Comparison of ENCODE assay signal across 8 cellular contexts in genomic region chr3:98343647-98344507, GRCh38. TPM values are rescaled to one million over a fixed set of nuclear protein-coding genes. Genes with fewer than 3 reads are reported as not detected.
A peak's percentile ranks its signal among the peaks of the same experiment; 100 is the strongest.
DNase-seq lines count a peak whose midpoint lies in the region; ATAC-seq and TF ChIP-seq lines count a peak whose summit lies in the region.

No MANE protein-coding gene starts in this region.

- H3K4me1 ChIP-seq in esophagus squamous epithelium (no peaks in the 10 kb centered on the region), smooth muscle cell (ENCODE audit: low read depth) (no peaks in the 10 kb centered on the region)

- H3F3A ChIP-seq in smooth muscle cell (ENCODE audit: low read depth), result no peaks in the 10 kb centered on the region

- H3K27ac ChIP-seq in esophagus squamous epithelium, result no peak overlapping the region
- H3K27ac ChIP-seq in smooth muscle cell (ENCODE audit: low read depth), result no peak overlapping the region

- 67% methylated on average over 13 of the region's 13 CpGs for WGBS in esophagus squamous epithelium, 2 donors
- WGBS in smooth muscle cell (ENCODE audit: low lambda C conversion rate), result 59% methylated on average over 13 of the region's 13 CpGs

- DNase-seq in NOMO-1 treated with DMSO at 0.1 percent for 48 hours (lab: John Stamatoyannopoulos, UW; ENCODE audit: unreplicated experiment) (peak; percentile 26), NOMO-1 treated with dmso at 0.1 percent for 144 hours (lab: John Stamatoyannopoulos, UW; ENCODE audit: unreplicated experiment) (no peak), HUDEP-2 (lab: John Stamatoyannopoulos, UW; ENCODE audit: unreplicated experiment in 76 of 76) (peak in 42 of 76 experiments; percentile 3 to 72 (median 31)), SK-N-DZ (ENCODE audit: low spot score) (peak; percentile 44), esophagus squamous epithelium (lab: John Stamatoyannopoulos, UW) (no peak), smooth muscle cell (lab: John Stamatoyannopoulos, UW; ENCODE audit: unreplicated experiment) (no peak)
- no peak for DNase-seq in stimulated activated naive CD4-positive, alpha-beta T cell treated with Interleukin-2 at 50 U/mL for 16 hours (lab: John Stamatoyannopoulos, UW)

- no peaks in the 10 kb centered on the region for H4K20me1 ChIP-seq in smooth muscle cell (ENCODE audit: low read depth)

- no peak overlapping the region for H3K4me3 ChIP-seq in esophagus squamous epithelium
- no peak overlapping the region for H3K4me3 ChIP-seq in smooth muscle cell

- H3K9ac ChIP-seq in smooth muscle cell (ENCODE audit: low read depth), result no peak overlapping the region

- H3K9me3 ChIP-seq in esophagus squamous epithelium (no peaks in the 10 kb centered on the region), smooth muscle cell (replicated peaks; ENCODE audit: low read depth) (no peaks in the 10 kb centered on the region)

- no peak for TF ChIP-seq POLR2A in esophagus squamous epithelium (IDR thresholded peaks at IDR 0.05)

- no peak overlapping the region for H2AFZ ChIP-seq in smooth muscle cell (ENCODE audit: low read depth)

- H3K36me3 ChIP-seq in esophagus squamous epithelium (no peaks in the 10 kb centered on the region), smooth muscle cell (ENCODE audit: low read depth) (no peaks in the 10 kb centered on the region)

- intact Hi-C loops in esophagus squamous epithelium (cut with DNase I), result no loop called here

- H3K79me2 ChIP-seq in smooth muscle cell (ENCODE audit: low read depth), result no peaks in the 10 kb centered on the region

- H3K27me3 ChIP-seq in esophagus squamous epithelium (no peaks in the 10 kb centered on the region), smooth muscle cell (ENCODE audit: low read depth) (no peaks in the 10 kb centered on the region)

- TF ChIP-seq CTCF in esophagus squamous epithelium (IDR thresholded peaks at IDR 0.05) (peak in 4 of 6 experiments; percentile 23 to 58 (median 44)), smooth muscle cell (IDR thresholded peaks at IDR 0.05; ENCODE audit: borderline replicate concordance, insufficient read depth, poor library complexity, severe bottlenecking) (peak; percentile 55)

- peak; percentile 69 for ATAC-seq in GM19351 (IDR thresholded peaks at IDR 0.05; ENCODE audit: unreplicated experiment)

- no peak overlapping the region for H3K4me2 ChIP-seq in smooth muscle cell

RNA-seq across cellular contexts. Expression of gene OR5K4, which starts 9.8 kb away (rescaled TPM):
- not detected in 2 replicates for polyA plus RNA-seq in SK-N-DZ (2014; cell fraction: cytosol; rRNA removed)
- not detected in 2 replicates for polyA plus RNA-seq in SK-N-DZ (2014; cell fraction: nucleus; rRNA removed)
- not detected for total RNA-seq in esophagus squamous epithelium
- total RNA-seq in smooth muscle cell, result not detected in 2 replicates
- polyA plus RNA-seq in smooth muscle cell, result not detected in 2 replicates

RNA-seq across cellular contexts. Expression of gene OR5K3, which starts 46.6 kb away (rescaled TPM):
- polyA plus RNA-seq in SK-N-DZ (2014; cell fraction: cytosol; rRNA removed), result not detected in 2 replicates
- polyA plus RNA-seq in SK-N-DZ (2014; cell fraction: nucleus; rRNA removed), result not detected in 2 replicates
- total RNA-seq in esophagus squamous epithelium, result not detected
- not detected in 2 replicates for total RNA-seq in smooth muscle cell
- polyA plus RNA-seq in smooth muscle cell, result not detected in 2 replicates

Comparison
In these comparisons a context has a peak if more than half of its experiments do, and no peak if none do; other contexts are left out.
1. DNase-seq: peak in NOMO-1 treated with DMSO at 0.1 percent for 48 hours (single experiment), HUDEP-2 (42 of 76) and SK-N-DZ (single experiment); none in NOMO-1 treated with dmso at 0.1 percent for 144 hours (single experiment), esophagus squamous epithelium (single experiment), smooth muscle cell (single experiment) and stimulated activated naive CD4-positive, alpha-beta T cell treated with Interleukin-2 at 50 U/mL for 16 hours (single experiment).